18 cellular contexts compared by ENCODE assay signal in the genomic region with DNA sequence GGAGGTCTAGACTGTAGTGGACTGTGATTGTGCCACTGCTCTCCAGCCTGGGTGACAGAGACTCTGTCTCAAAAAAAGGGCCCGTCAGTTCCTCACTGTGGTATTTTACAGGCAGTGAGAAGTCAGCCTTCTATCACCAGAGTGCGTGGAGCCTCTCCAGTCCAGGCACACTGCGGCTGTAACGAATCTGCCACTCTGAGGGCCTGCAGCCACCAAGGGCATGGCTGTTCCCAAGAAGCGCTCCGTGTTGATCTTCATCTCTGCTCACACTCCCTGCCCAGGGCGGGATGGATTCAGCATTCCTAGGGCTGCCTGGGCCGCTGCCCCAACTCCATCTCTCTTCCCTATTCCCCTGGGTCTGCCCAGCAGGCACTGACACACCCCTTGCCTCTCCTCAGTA.
"Had no signal": no experiment of that assay in that cellular context is flagged by ENCODE, and none has a peak within 500 bp of the region (broad histone marks: within the 10 kb centered on the region; RNA-seq: fewer than 3 reads in every experiment).

No MANE protein-coding gene starts in this region.

- H3K4me3 Mint-ChIP-seq: dendritic cell treated with granulocyte-macrophage colony-stimulating factor and Interleukin-4, amounts not matched to agents 40 ng/mL and 50 ng/mL, for 4 days; naive thymus-derived CD4-positive, alpha-beta T cell; nephron progenitor cell; type B pancreatic cell had no signal

- H3K4me3 ChIP-seq: lung, ovary, right atrium auricular region, suprapubic skin, thyroid gland, uterus had no signal

- DNase-seq: foreskin melanocyte; hippocampal formation; left ventricle myocardium superior; mesenchymal stem cell; naive thymus-derived CD4-positive, alpha-beta T cell; nephron progenitor cell; ovary; stimulated activated CD4-positive, alpha-beta T cell treated with anti-CD3 and anti-CD28 coated beads, Interleukin-2, amount 100 ng/mL, for 48 hours; stimulated activated naive CD8-positive, alpha-beta T cell treated with anti-CD3 and anti-CD28 coated beads, Interleukin-15, Interleukin-2, amounts not matched to agents 100 U/mL and 50 U/mL, for 24 hours; thyroid gland; uterus had no signal

- H3K4me1 ChIP-seq: right atrium auricular region, thyroid gland, uterus had no signal

- H3K27ac ChIP-seq: ovary, right atrium auricular region, suprapubic skin, thyroid gland, uterus had no signal

- H3K27me3 ChIP-seq: ovary, right atrium auricular region, thyroid gland, uterus had no signal

- H3K9me3 Mint-ChIP-seq: dendritic cell treated with granulocyte-macrophage colony-stimulating factor and Interleukin-4, amounts not matched to agents 40 ng/mL and 50 ng/mL, for 4 days; nephron progenitor cell; type B pancreatic cell had no signal

- H3K27ac Mint-ChIP-seq: dendritic cell treated with granulocyte-macrophage colony-stimulating factor and Interleukin-4, amounts not matched to agents 40 ng/mL and 50 ng/mL, for 4 days; nephron progenitor cell; type B pancreatic cell had no signal

- ATAC-seq: left ventricle myocardium superior; naive thymus-derived CD4-positive, alpha-beta T cell; stimulated activated naive CD8-positive, alpha-beta T cell treated with anti-CD3 and anti-CD28 coated beads, Interleukin-15, Interleukin-2, amounts not matched to agents 100 U/mL and 50 U/mL, for 24 hours had no signal

- FAIRE-seq: endothelial cell of umbilical vein, small intestine had no signal

- H3K36me3 Mint-ChIP-seq: naive thymus-derived CD4-positive, alpha-beta T cell; type B pancreatic cell had no signal

- H3K9me3 ChIP-seq: ovary, right atrium auricular region, suprapubic skin, thyroid gland, uterus had no signal

- H3K36me3 ChIP-seq: ovary, right atrium auricular region, suprapubic skin, thyroid gland, uterus had no signal
